ENCODE assay signal across 1 cellular context in the genomic region with DNA sequence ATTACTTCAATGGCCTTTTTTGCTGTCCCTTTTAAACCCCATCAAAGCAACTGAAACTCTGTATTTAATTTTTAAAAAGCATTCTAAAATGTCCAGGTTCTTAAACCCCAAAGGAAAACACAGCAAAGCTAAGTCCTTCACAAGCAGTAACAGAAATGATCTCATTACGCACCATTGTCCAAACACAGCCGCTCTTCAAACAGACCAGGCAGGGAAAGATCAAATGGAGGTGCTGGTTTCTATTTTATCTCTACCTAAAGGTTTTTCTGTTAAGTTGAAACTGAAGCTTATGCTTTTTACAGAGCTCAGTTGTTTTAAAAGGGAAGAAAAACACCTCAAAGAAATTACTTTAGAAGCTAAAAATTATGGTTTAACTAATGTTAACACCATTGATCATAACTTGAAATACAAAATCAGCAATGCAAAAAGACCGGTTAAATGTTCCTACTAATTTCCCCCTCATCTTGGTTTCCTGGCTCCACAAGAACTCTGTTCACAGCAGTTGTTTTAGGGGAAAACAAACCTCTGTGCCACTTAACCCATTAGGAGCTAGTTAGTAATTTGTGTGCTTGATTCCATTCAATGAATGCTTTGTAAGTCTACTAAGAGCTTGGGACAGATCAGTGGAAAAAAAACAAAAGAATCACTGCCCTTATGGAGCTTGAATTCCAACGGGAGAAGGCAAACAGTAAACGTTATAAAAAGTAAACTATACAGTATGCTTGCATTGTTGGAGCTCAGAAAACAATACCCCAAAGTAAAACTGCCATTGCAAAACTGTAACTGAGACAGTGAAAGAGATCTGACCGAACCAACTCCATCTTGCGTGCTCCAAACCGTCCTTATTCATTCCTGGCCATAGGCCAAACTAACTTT.
A peak's percentile ranks its signal among the peaks of the same experiment; 100 is the strongest.
TF ChIP-seq lines count a peak whose summit lies in the region.

No MANE protein-coding gene starts in this region.

TF ChIP-seq in K562, 482 proteins besides CTCF, POLR2A, EP300 and RAD21 (continued from another document and continues in another):
- TF ChIP-seq, protein P1, sequence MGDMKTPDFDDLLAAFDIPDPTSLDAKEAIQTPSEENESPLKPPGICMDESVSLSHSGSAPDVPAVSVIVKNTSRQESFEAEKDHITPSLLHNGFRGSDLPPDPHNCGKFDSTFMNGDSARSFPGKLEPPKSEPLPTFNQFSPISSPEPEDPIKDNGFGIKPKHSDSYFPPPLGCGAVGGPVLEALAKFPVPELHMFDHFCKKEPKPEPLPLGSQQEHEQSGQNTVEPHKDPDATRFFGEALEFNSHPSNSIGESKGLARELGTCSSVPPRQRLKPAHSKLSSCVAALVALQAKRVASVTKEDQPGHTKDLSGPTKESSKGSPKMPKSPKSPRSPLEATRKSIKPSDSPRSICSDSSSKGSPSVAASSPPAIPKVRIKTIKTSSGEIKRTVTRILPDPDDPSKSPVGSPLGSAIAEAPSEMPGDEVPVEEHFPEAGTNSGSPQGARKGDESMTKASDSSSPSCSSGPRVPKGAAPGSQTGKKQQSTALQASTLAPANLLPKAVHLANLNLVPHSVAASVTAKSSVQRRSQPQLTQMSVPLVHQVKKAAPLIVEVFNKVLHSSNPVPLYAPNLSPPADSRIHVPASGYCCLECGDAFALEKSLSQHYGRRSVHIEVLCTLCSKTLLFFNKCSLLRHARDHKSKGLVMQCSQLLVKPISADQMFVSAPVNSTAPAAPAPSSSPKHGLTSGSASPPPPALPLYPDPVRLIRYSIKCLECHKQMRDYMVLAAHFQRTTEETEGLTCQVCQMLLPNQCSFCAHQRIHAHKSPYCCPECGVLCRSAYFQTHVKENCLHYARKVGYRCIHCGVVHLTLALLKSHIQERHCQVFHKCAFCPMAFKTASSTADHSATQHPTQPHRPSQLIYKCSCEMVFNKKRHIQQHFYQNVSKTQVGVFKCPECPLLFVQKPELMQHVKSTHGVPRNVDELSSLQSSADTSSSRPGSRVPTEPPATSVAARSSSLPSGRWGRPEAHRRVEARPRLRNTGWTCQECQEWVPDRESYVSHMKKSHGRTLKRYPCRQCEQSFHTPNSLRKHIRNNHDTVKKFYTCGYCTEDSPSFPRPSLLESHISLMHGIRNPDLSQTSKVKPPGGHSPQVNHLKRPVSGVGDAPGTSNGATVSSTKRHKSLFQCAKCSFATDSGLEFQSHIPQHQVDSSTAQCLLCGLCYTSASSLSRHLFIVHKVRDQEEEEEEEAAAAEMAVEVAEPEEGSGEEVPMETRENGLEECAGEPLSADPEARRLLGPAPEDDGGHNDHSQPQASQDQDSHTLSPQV (IDR thresholded peaks at IDR 0.05): peak; percentile 99
- TF ChIP-seq ZBTB43 (CRISPR knock-in tag; IDR thresholded peaks at IDR 0.05) (no peak), GTF2A2 (tag; IDR thresholded peaks at IDR 0.05) (peak; percentile 95), SOX6 (IDR thresholded peaks at IDR 0.05) (no peak), TEAD2 (tag; IDR thresholded peaks at IDR 0.05) (peak; percentile 87), NCOA2 (IDR thresholded peaks at IDR 0.05; ENCODE audit: partially characterized antibody in 2 of 2) (no peak), GMEB1 (CRISPR knock-in tag; IDR thresholded peaks at IDR 0.05) (peak; percentile 61), CC2D1A (IDR thresholded peaks at IDR 0.05) (no peak), SMARCA4 (IDR thresholded peaks at IDR 0.05) (no peak), SMAD2 (IDR thresholded peaks at IDR 0.05; ENCODE audit: low read depth, low read length) (no peak), SMARCB1 (IDR thresholded peaks at IDR 0.05; ENCODE audit: insufficient read length, low read depth) (no peak), L3MBTL2 (IDR thresholded peaks at IDR 0.05) (no peak), ZNF175 (CRISPR knock-in tag; IDR thresholded peaks at IDR 0.05; ENCODE audit: low read depth) (peak; percentile 96), ZNF57 (CRISPR knock-in tag; IDR thresholded peaks at IDR 0.05) (0 out of 2 replicates have a peak, but pooled peaks have one; percentile 36), RNF219 (CRISPR knock-in tag; IDR thresholded peaks at IDR 0.05) (peak; percentile 60; the same call in 1 of the 2 replicates), ETV1 (tag; conservative IDR thresholded peaks at IDR 0.05; ENCODE audit: low read depth) (0 out of 2 replicates have a peak, but pooled peaks have one; percentile 54), RBM17 (IDR thresholded peaks at IDR 0.05; ENCODE audit: borderline replicate concordance, low read depth, low read length) (no peak), MCM7 (IDR thresholded peaks at IDR 0.05) (no peak), ARID2 (IDR thresholded peaks at IDR 0.05) (no peak), ATF7 (IDR thresholded peaks at IDR 0.05) (no peak), FOXJ3 (CRISPR knock-in tag; IDR thresholded peaks at IDR 0.05) (no peak), MTF1 (CRISPR knock-in tag; IDR thresholded peaks at IDR 0.05; ENCODE audit: borderline replicate concordance) (peak; percentile 39; the same call in 1 of the 2 replicates), JUND (IDR thresholded peaks at IDR 0.05; ENCODE audit: borderline replicate concordance, low read depth, low read length) (no peak), JUND (tag; IDR thresholded peaks at IDR 0.05; ENCODE audit: borderline replicate concordance, low read depth, low read length) (peak; percentile 21; the same call in 1 of the 3 replicates), RFX7 (CRISPR knock-in tag; IDR thresholded peaks at IDR 0.05) (no peak), MTA1 (IDR thresholded peaks at IDR 0.05; ENCODE audit: borderline replicate concordance) (no peak), CREB5 (CRISPR knock-in tag; IDR thresholded peaks at IDR 0.05) (peak; percentile 79; the same call in 1 of the 2 replicates), IFI16 (CRISPR knock-in tag; IDR thresholded peaks at IDR 0.05) (peak; percentile 87; the same call in 1 of the 2 replicates), TAF1 (IDR thresholded peaks at IDR 0.05; ENCODE audit: control insufficient read depth, extremely low read depth, insufficient read depth, low read length, severe bottlenecking) (no peak), HDAC1 (IDR thresholded peaks at IDR 0.05) (no peak), NR4A1 (CRISPR knock-in tag; IDR thresholded peaks at IDR 0.05) (no peak), NR4A1 (tag; IDR thresholded peaks at IDR 0.05) (peak; percentile 97), SMAD3 (CRISPR knock-in tag; conservative IDR thresholded peaks at IDR 0.05) (peak; percentile 94; the same call in 1 of the 2 replicates), GTF2B (IDR thresholded peaks at IDR 0.05; ENCODE audit: extremely low read depth, insufficient read length) (no peak), ZEB2 (IDR thresholded peaks at IDR 0.05) (no peak), CXXC5 (CRISPR knock-in tag; IDR thresholded peaks at IDR 0.05) (peak; percentile 96), THRB (CRISPR knock-in tag; conservative IDR thresholded peaks at IDR 0.05) (0 out of 2 replicates have a peak, but pooled peaks have one; percentile 62), NR1H2 (CRISPR knock-in tag; IDR thresholded peaks at IDR 0.05) (no peak), ZNF124 (CRISPR knock-in tag; IDR thresholded peaks at IDR 0.05) (no peak), GABPA (tag; conservative IDR thresholded peaks at IDR 0.05; ENCODE audit: low read depth) (no peak)
- TF ChIP-seq, protein P2, sequence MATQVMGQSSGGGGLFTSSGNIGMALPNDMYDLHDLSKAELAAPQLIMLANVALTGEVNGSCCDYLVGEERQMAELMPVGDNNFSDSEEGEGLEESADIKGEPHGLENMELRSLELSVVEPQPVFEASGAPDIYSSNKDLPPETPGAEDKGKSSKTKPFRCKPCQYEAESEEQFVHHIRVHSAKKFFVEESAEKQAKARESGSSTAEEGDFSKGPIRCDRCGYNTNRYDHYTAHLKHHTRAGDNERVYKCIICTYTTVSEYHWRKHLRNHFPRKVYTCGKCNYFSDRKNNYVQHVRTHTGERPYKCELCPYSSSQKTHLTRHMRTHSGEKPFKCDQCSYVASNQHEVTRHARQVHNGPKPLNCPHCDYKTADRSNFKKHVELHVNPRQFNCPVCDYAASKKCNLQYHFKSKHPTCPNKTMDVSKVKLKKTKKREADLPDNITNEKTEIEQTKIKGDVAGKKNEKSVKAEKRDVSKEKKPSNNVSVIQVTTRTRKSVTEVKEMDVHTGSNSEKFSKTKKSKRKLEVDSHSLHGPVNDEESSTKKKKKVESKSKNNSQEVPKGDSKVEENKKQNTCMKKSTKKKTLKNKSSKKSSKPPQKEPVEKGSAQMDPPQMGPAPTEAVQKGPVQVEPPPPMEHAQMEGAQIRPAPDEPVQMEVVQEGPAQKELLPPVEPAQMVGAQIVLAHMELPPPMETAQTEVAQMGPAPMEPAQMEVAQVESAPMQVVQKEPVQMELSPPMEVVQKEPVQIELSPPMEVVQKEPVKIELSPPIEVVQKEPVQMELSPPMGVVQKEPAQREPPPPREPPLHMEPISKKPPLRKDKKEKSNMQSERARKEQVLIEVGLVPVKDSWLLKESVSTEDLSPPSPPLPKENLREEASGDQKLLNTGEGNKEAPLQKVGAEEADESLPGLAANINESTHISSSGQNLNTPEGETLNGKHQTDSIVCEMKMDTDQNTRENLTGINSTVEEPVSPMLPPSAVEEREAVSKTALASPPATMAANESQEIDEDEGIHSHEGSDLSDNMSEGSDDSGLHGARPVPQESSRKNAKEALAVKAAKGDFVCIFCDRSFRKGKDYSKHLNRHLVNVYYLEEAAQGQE (CRISPR knock-in tag; IDR thresholded peaks at IDR 0.05; ENCODE audit: low read depth): no peak
